ENCODE assay signal across 8 cellular contexts in genomic region chr16:28974007-28974436, GRCh38. TPM values are rescaled to one million over a fixed set of nuclear protein-coding genes. Genes with fewer than 3 reads are reported as not detected.
DNase-seq lines count a peak whose midpoint lies in the region; ATAC-seq and TF ChIP-seq lines count a peak whose summit lies in the region.

No MANE protein-coding gene starts in this region.

- H3K4me3 ChIP-seq in MG63 (peak overlapping the region; percentile 84), lung (peak overlapping the region; percentile 94)

- H3K27ac ChIP-seq in lung (ENCODE audit: low read depth in 1 of 2, low read length in 1 of 2): peak overlapping the region; percentile 67 to 78

- peak overlapping the region; percentile 98 for H3K27ac Mint-ChIP-seq in effector memory CD8-positive, alpha-beta T cell

- peaks cover 0 to 5% of the 10 kb centered on the region in 2 donors for H3K4me1 ChIP-seq in lung (ENCODE audit: control insufficient read depth in 2 of 2, insufficient read depth in 2 of 2, low read length in 2 of 2)

- peaks cover 7% of the 10 kb centered on the region; the same call in 1 of the 2 replicates for H3K36me3 ChIP-seq in MG63
- peaks cover 0 to 13% of the 10 kb centered on the region in 2 donors for H3K36me3 ChIP-seq in lung (ENCODE audit: control insufficient read depth in 2 of 2, insufficient read depth in 2 of 2, low read length in 2 of 2)

- H3K9me3 ChIP-seq in MG63: no peaks in the 10 kb centered on the region
- H3K9me3 ChIP-seq in lung (ENCODE audit: control insufficient read depth in 2 of 2, insufficient read depth in 1 of 2, low read length in 1 of 2): no peaks in the 10 kb centered on the region

- H3K4me1 Mint-ChIP-seq in effector memory CD8-positive, alpha-beta T cell (ENCODE audit: low read depth in 2 of 2): peaks cover 30 to 33% of the 10 kb centered on the region in 2 donors

- H3K27me3 ChIP-seq in MG63 (no peaks in the 10 kb centered on the region), lung (ENCODE audit: control insufficient read depth, insufficient read depth) (no peaks in the 10 kb centered on the region)

- H3K4me3 Mint-ChIP-seq in effector memory CD8-positive, alpha-beta T cell: peak overlapping the region; percentile 98 to 99

- H3K9me3 Mint-ChIP-seq in effector memory CD8-positive, alpha-beta T cell: no peaks in the 10 kb centered on the region

- ATAC-seq in GM21515 (IDR thresholded peaks at IDR 0.05; ENCODE audit: unreplicated experiment) (peak; percentile 15), lung (ENCODE audit: insufficient read depth, low FRiP score) (peak; percentile 25), HG02678 (IDR thresholded peaks at IDR 0.05; ENCODE audit: unreplicated experiment) (no peak)
- ATAC-seq in effector memory CD8-positive, alpha-beta T cell (replicated peaks): peak; percentile 8

- peak; percentile 18 for TF ChIP-seq CTCF in lung (IDR thresholded peaks at IDR 0.05; ENCODE audit: control extremely low read depth, extremely low read depth)

- WGBS in lung, 2 donors: 1% methylated on average over 17 of the region's 17 CpGs

- no peaks in the 10 kb centered on the region for H3K27me3 Mint-ChIP-seq in effector memory CD8-positive, alpha-beta T cell

- peaks cover 6% of the 10 kb centered on the region for H3K36me3 Mint-ChIP-seq in effector memory CD8-positive, alpha-beta T cell (ENCODE audit: insufficient read depth)

- DNase-seq in DMS114 treated with DMSO at 0.1 percent for 48 hours (lab: John Stamatoyannopoulos, UW; ENCODE audit: unreplicated experiment): peak; percentile 26
- DNase-seq in MG63: peak; percentile 72
- peak; percentile 60 for DNase-seq in T1000 (lab: John Stamatoyannopoulos, UW)
- no peak for DNase-seq in effector memory CD8-positive, alpha-beta T cell
- peak; percentile 49 for DNase-seq in lung (ENCODE audit: low spot score)
- DNase-seq in stromal cell of bone marrow (ENCODE audit: low read depth): peak; percentile 66

RNA-seq across cellular contexts. Expression of gene SPNS1, which starts 0.6 kb away (rescaled TPM):
- 35.5 and 37.5 TPM in 2 replicates for total RNA-seq in MG63 (2014; rRNA removed; shearing (Covaris generic); ENCODE audit: low replicate concordance)
- 10 to 100 TPM; 26.0 to 71.5 TPM for total RNA-seq in lung
- 10 to 100 TPM; 54.1 to 63.3 TPM for polyA plus RNA-seq in lung

RNA-seq across cellular contexts. Expression of gene LAT, which starts 10.8 kb away (rescaled TPM):
- not detected in 2 replicates for total RNA-seq in MG63 (2014; rRNA removed; shearing (Covaris generic); ENCODE audit: low replicate concordance)
- total RNA-seq in lung: 10 to 100 TPM in 1 of 2 donors, 1 to 10 TPM in 1; 2.9 to 14.3 TPM
- 10 to 100 TPM; 12.6 to 16.6 TPM for polyA plus RNA-seq in lung

RNA-seq across cellular contexts. Expression of gene NFATC2IP, which starts 23.3 kb away (rescaled TPM):
- total RNA-seq in MG63 (2014; rRNA removed; shearing (Covaris generic); ENCODE audit: low replicate concordance): 11.4 and 21.3 TPM in 2 replicates
- 10 to 100 TPM; 31.4 to 37.0 TPM for total RNA-seq in lung
- polyA plus RNA-seq in lung: 10 to 100 TPM; 21.0 to 23.5 TPM

RNA-seq across cellular contexts. Expression of gene CD19, which starts 42.3 kb away (rescaled TPM):
- not detected in 2 replicates for total RNA-seq in MG63 (2014; rRNA removed; shearing (Covaris generic); ENCODE audit: low replicate concordance)
- total RNA-seq in lung: 1 to 10 TPM in 1 of 2 donors, under 1 TPM in 1; 0.34 to 2.8 TPM
- 1 to 10 TPM in 1 of 2 donors, under 1 TPM in 1; 0.33 to 2.0 TPM for polyA plus RNA-seq in lung

RNA-seq across cellular contexts. Expression of gene RABEP2, which starts 49.0 kb away (rescaled TPM):
- total RNA-seq in MG63 (2014; rRNA removed; shearing (Covaris generic); ENCODE audit: low replicate concordance): 75.5 and 86.2 TPM in 2 replicates
- 10 to 100 TPM; 29.0 to 34.9 TPM for total RNA-seq in lung
- 10 to 100 TPM; 20.0 to 28.6 TPM for polyA plus RNA-seq in lung

Comparison
In these comparisons a context has a peak if more than half of its experiments do, and no peak if none do; other contexts are left out.
1. DNase-seq: peak in DMS114 treated with DMSO at 0.1 percent for 48 hours (single experiment), MG63 (single experiment), T1000 (single experiment), lung (single experiment) and stromal cell of bone marrow (single experiment); none in effector memory CD8-positive, alpha-beta T cell (0 of 3).